8 cellular contexts compared by ENCODE assay signal in the genomic region with DNA sequence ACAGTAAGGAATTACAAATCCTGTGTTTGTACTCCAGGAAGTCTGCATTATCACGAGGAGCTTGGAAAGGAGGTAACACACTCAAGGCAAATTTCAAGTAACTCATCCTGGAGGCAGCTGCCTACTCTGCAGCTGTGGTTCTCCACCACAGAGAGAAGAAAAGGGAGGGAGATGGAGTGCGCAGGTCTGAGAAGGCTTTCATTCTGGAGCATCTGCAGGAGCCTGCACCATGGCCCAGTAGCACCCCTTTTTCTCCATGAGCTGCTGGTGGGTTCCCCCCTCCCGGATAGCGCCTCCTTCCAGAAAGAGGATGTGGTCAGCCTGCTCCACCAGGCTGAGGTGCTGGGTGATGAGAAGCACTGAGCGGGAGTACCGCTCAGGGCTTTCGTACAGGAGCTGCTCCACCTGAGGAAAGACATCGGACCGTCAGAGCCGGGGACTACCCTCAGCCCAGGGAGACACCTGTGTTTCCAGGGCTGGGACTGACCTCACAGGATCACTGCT. TPM values are rescaled to one million over a fixed set of nuclear protein-coding genes. Genes with fewer than 3 reads are reported as not detected.
DNase-seq lines count a peak whose midpoint lies in the region; ATAC-seq and TF ChIP-seq lines count a peak whose summit lies in the region.
"Had no signal": no experiment of that assay in that cellular context is flagged by ENCODE, and none has a peak within 500 bp of the region (broad histone marks: within the 10 kb centered on the region; RNA-seq: fewer than 3 reads in every experiment).

No MANE protein-coding gene starts in this region.

- H3K36me3 ChIP-seq in right atrium auricular region: peaks cover 56% of the 10 kb centered on the region

- peak; percentile 30 for ATAC-seq in stimulated activated naive CD8-positive, alpha-beta T cell treated with anti-CD3 and anti-CD28 coated beads, Interleukin-15, amount 100 ng/mL, for 72 hours
- no peak for ATAC-seq in HG02571 (IDR thresholded peaks at IDR 0.05; ENCODE audit: unreplicated experiment)
- ATAC-seq in GM21529 (IDR thresholded peaks at IDR 0.05; ENCODE audit: unreplicated experiment): no peak

- H3K9me3 ChIP-seq in right atrium auricular region: no peaks in the 10 kb centered on the region

- H3K4me1 Mint-ChIP-seq in stimulated activated naive CD8-positive, alpha-beta T cell treated with anti-CD3 and anti-CD28 coated beads, Interleukin-15, amount 100 ng/mL, for 72 hours: peaks cover 77% of the 10 kb centered on the region

- no peaks in the 10 kb centered on the region for H3K27me3 ChIP-seq in HL-60 (ENCODE audit: insufficient read depth, poor library complexity, severe bottlenecking)
- H3K27me3 ChIP-seq in right atrium auricular region: no peaks in the 10 kb centered on the region

- H3K27ac ChIP-seq in HL-60 (replicated peaks) (peak overlapping the region; percentile 91), right atrium auricular region (peak overlapping the region; percentile 94 to 95)

- no peaks in the 10 kb centered on the region for H3K9me3 Mint-ChIP-seq in stimulated activated naive CD8-positive, alpha-beta T cell treated with anti-CD3 and anti-CD28 coated beads, Interleukin-15, amount 100 ng/mL, for 72 hours

- TF ChIP-seq CTCF in HL-60 (IDR thresholded peaks at IDR 0.05; ENCODE audit: insufficient read depth, low read length) (no peak), right atrium auricular region (IDR thresholded peaks at IDR 0.05) (no peak)

- H3K4me1 ChIP-seq in right atrium auricular region: peaks cover 0 to 25% of the 10 kb centered on the region in 2 donors

- H3K4me3 Mint-ChIP-seq in stimulated activated naive CD8-positive, alpha-beta T cell treated with anti-CD3 and anti-CD28 coated beads, Interleukin-15, amount 100 ng/mL, for 72 hours: peak overlapping the region; percentile 93 to 96

- H3K4me3 ChIP-seq in HL-60 (replicated peaks; ENCODE audit: insufficient read depth, low read length) (peak overlapping the region; percentile 71), right atrium auricular region (no peak overlapping the region)

- DNase-seq in HL-60 (ENCODE audit: low read depth in 1 of 2, low spot score in 1 of 2) (peak; percentile 68 to 90), T-helper 9 cell (peak; percentile 25), right atrium auricular region (ENCODE audit: low spot score) (no peak), middle frontal gyrus (ENCODE audit: extremely low spot score, low spot score) (no peak)
- peak; percentile 46 to 68 for DNase-seq in stimulated activated naive CD8-positive, alpha-beta T cell treated with anti-CD3 and anti-CD28 coated beads, Interleukin-15, amount 100 ng/mL, for 72 hours

- peak overlapping the region; percentile 99 to 100 for H3K27ac Mint-ChIP-seq in stimulated activated naive CD8-positive, alpha-beta T cell treated with anti-CD3 and anti-CD28 coated beads, Interleukin-15, amount 100 ng/mL, for 72 hours

- no peaks in the 10 kb centered on the region for H3K27me3 Mint-ChIP-seq in stimulated activated naive CD8-positive, alpha-beta T cell treated with anti-CD3 and anti-CD28 coated beads, Interleukin-15, amount 100 ng/mL, for 72 hours

RNA-seq across cellular contexts. Expression of gene PSMB8, which starts 1.6 kb away (rescaled TPM):
- total RNA-seq in right atrium auricular region: 10 to 100 TPM; 15.4 to 29.2 TPM

RNA-seq across cellular contexts. Expression of gene TAP2, which starts 6.9 kb away (rescaled TPM):
- 1 to 10 TPM; 3.4 to 6.3 TPM for total RNA-seq in right atrium auricular region

RNA-seq across cellular contexts. Expression of gene TAP1, which starts 8.1 kb away (rescaled TPM):
- total RNA-seq in right atrium auricular region: 10 to 100 TPM; 11.9 to 26.5 TPM

RNA-seq across cellular contexts. Expression of gene PSMB9, which starts 8.6 kb away (rescaled TPM):
- total RNA-seq in right atrium auricular region: 10 to 100 TPM; 10.9 to 17.6 TPM

RNA-seq across cellular contexts. Expression of gene HLA-DOB, which starts 28.6 kb away (rescaled TPM):
- not detected for total RNA-seq in right atrium auricular region
- total RNA-seq: kidney epithelial cell had no signal

Comparison
In these comparisons a context has a peak if more than half of its experiments do, and no peak if none do; other contexts are left out.
1. DNase-seq: peak in HL-60 (2 of 2), T-helper 9 cell (single experiment) and stimulated activated naive CD8-positive, alpha-beta T cell treated with anti-CD3 and anti-CD28 coated beads, Interleukin-15, amount 100 ng/mL, for 72 hours (2 of 2); none in right atrium auricular region (single experiment) and middle frontal gyrus (single experiment).